ENCODE assay signal across 19 cellular contexts in genomic region chrX:10450229-10450958, GRCh38.
DNase-seq lines count a peak whose midpoint lies in the region; ATAC-seq and TF ChIP-seq lines count a peak whose summit lies in the region.
"Had no signal": no experiment of that assay in that cellular context is flagged by ENCODE, and none has a peak within 500 bp of the region (broad histone marks: within the 10 kb centered on the region; RNA-seq: fewer than 3 reads in every experiment).

No MANE protein-coding gene starts in this region.

- no peak overlapping the region for H3K4me3 Mint-ChIP-seq in activated T-cell treated with anti-CD3 and anti-CD28 coated beads, Interleukin-2, amount 50 U/mL, for 72 hours
- H3K4me3 Mint-ChIP-seq: central memory CD8-positive, alpha-beta T cell; IgD-negative memory B cell; stimulated activated naive CD8-positive, alpha-beta T cell treated with anti-CD3 and anti-CD28 coated beads, Interleukin-15, Interleukin-2, amounts not matched to agents 100 ng/mL and 50 ng/mL, for 24 hours had no signal

- H3K27ac Mint-ChIP-seq in activated T-cell treated with anti-CD3 and anti-CD28 coated beads, Interleukin-2, amount 50 U/mL, for 72 hours = no peak overlapping the region
- H3K27ac Mint-ChIP-seq: IgD-negative memory B cell; stimulated activated naive CD8-positive, alpha-beta T cell treated with anti-CD3 and anti-CD28 coated beads, Interleukin-15, Interleukin-2, amounts not matched to agents 100 ng/mL and 50 ng/mL, for 24 hours had no signal

- ATAC-seq in omental fat pad (ENCODE audit: low FRiP score) = peak; percentile 58
- ATAC-seq in activated T-cell treated with anti-CD3 and anti-CD28 coated beads, Interleukin-2, amount 50 U/mL, for 72 hours (replicated peaks in 1 of 2) = no peak

- no peaks in the 10 kb centered on the region for H3K27me3 Mint-ChIP-seq in activated T-cell treated with anti-CD3 and anti-CD28 coated beads, Interleukin-2, amount 50 U/mL, for 72 hours (ENCODE audit: low read depth)
- H3K27me3 Mint-ChIP-seq: central memory CD8-positive, alpha-beta T cell; IgD-negative memory B cell; stimulated activated naive CD8-positive, alpha-beta T cell treated with anti-CD3 and anti-CD28 coated beads, Interleukin-15, Interleukin-2, amounts not matched to agents 100 ng/mL and 50 ng/mL, for 24 hours had no signal

- DNase-seq in AG20443 (ENCODE audit: low spot score) (peak; percentile 27), NCI-H226 (peak; percentile 86), epidermal melanocyte (ENCODE audit: insufficient read length, low spot score) (peak; percentile 18), omental fat pad (ENCODE audit: low spot score) (no peak), GF-D8 (lab: John Stamatoyannopoulos, UW) (no peak), NCI-H345 treated with DMSO at 0.1 percent for 48 hours (lab: John Stamatoyannopoulos, UW; ENCODE audit: unreplicated experiment) (no peak)
- DNase-seq in stimulated activated CD4-positive, alpha-beta T cell treated with anti-CD3 and anti-CD28 coated beads, Interleukin-2, amount 100 ng/mL, for 24 hours = no peak
- DNase-seq in activated T-cell treated with anti-CD3 and anti-CD28 coated beads, Interleukin-2, amount 50 U/mL, for 72 hours = no peak
- DNase-seq: activated CD4-positive, alpha-beta T cell treated with anti-CD3 and anti-CD28 coated beads, Interleukin-2, amount 50 U/mL, for 4 hours; activated effector memory CD4-positive, alpha-beta T cell treated with Interleukin-2 at 50 U/mL for 16 hours; foreskin melanocyte; islet precursor cell; NCI-H1417 treated with DMSO at 0.1 percent for 48 hours; NCI-H510A treated with DMSO at 0.1 percent for 48 hours; RPMI8226; T-helper 9 cell had no signal

- no peak for TF ChIP-seq CTCF in omental fat pad (IDR thresholded peaks at IDR 0.05)

- no peaks in the 10 kb centered on the region for H3K36me3 Mint-ChIP-seq in activated T-cell treated with anti-CD3 and anti-CD28 coated beads, Interleukin-2, amount 50 U/mL, for 72 hours (ENCODE audit: insufficient read depth in 2 of 2)
- H3K36me3 Mint-ChIP-seq: IgD-negative memory B cell had no signal

- peaks cover 0 to 4% of the 10 kb centered on the region in 2 donors for H3K9me3 Mint-ChIP-seq in activated T-cell treated with anti-CD3 and anti-CD28 coated beads, Interleukin-2, amount 50 U/mL, for 72 hours
- H3K9me3 Mint-ChIP-seq: central memory CD8-positive, alpha-beta T cell; stimulated activated naive CD8-positive, alpha-beta T cell treated with anti-CD3 and anti-CD28 coated beads, Interleukin-15, Interleukin-2, amounts not matched to agents 100 ng/mL and 50 ng/mL, for 24 hours had no signal

- H3K4me1 Mint-ChIP-seq in activated T-cell treated with anti-CD3 and anti-CD28 coated beads, Interleukin-2, amount 50 U/mL, for 72 hours (ENCODE audit: low read depth) = no peaks in the 10 kb centered on the region
- H3K4me1 Mint-ChIP-seq: central memory CD8-positive, alpha-beta T cell; IgD-negative memory B cell had no signal

Comparison
In these comparisons a context has a peak if more than half of its experiments do, and no peak if none do; other contexts are left out.
1. DNase-seq: peak in AG20443 (single experiment), NCI-H226 (single experiment) and epidermal melanocyte (single experiment); none in omental fat pad (single experiment), GF-D8 (single experiment), stimulated activated CD4-positive, alpha-beta T cell treated with anti-CD3 and anti-CD28 coated beads, Interleukin-2, amount 100 ng/mL, for 24 hours (0 of 2), activated T-cell treated with anti-CD3 and anti-CD28 coated beads, Interleukin-2, amount 50 U/mL, for 72 hours (0 of 2) and NCI-H345 treated with DMSO at 0.1 percent for 48 hours (single experiment).